ENCODE assay signal across 8 cellular contexts in genomic region chr9:129884220-129885017, GRCh38. TPM values are rescaled to one million over a fixed set of nuclear protein-coding genes. Genes with fewer than 3 reads are reported as not detected.
DNase-seq lines count a peak whose midpoint lies in the region; ATAC-seq, FAIRE-seq and TF ChIP-seq lines count a peak whose summit lies in the region.

No MANE protein-coding gene starts in this region.

- H3K4me1 Mint-ChIP-seq in T-cell: peaks cover 51 to 61% (median 57%) of the 10 kb centered on the region in 3 donors

- WGBS in psoas muscle, 3 donors: 19 to 21% (median 21%) methylated on average over 24 of the region's 24 CpGs

- TF ChIP-seq CTCF in right atrium auricular region (IDR thresholded peaks at IDR 0.05): no peak
- no peak for TF ChIP-seq CTCF in psoas muscle (IDR thresholded peaks at IDR 0.05)

- no peaks in the 10 kb centered on the region for H3K9me3 Mint-ChIP-seq in T-cell

- H3K27me3 Mint-ChIP-seq in T-cell: no peaks in the 10 kb centered on the region

- no peak for FAIRE-seq in urothelium cell line (lab: Jason Lieb, UNC)

- peaks cover 0 to 42% of the 10 kb centered on the region in 2 donors for H3K4me1 ChIP-seq in right atrium auricular region
- peaks cover 18% of the 10 kb centered on the region for H3K4me1 ChIP-seq in psoas muscle

- POLR2A ChIA-PET in T-cell (lab: Charles Lee): interaction anchor here (0.5 to 0.6 kb wide), 2 partner anchors 228 to 259 kb away, joined by 3 to 4 read pairs; partner anchors contain the start of gene NTMT1 (in 1 of the 2)

- CTCF ChIA-PET in T-cell (lab: Charles Lee): interaction anchor here (0.5 to 1.6 kb wide), 9 partner anchors 11 to 79 kb away, joined by 3 to 6 read pairs (median 4); no protein-coding TSS in a partner anchor

- H3K9me3 ChIP-seq in right atrium auricular region (no peaks in the 10 kb centered on the region), psoas muscle (no peaks in the 10 kb centered on the region)

- ATAC-seq in HG02571 (IDR thresholded peaks at IDR 0.05; ENCODE audit: unreplicated experiment) (peak; percentile 43), T-cell (replicated peaks in 1 of 4) (peak; percentile 55 to 72 (median 64)), psoas muscle (peak; percentile 69 to 84 (median 74))

- intact Hi-C loops in psoas muscle (cut with DNase I): loop anchor here (2.0 to 10.0 kb wide), 5 partner anchors 158 to 353 kb away; partner anchors contain the start of genes FNBP1 (in 1 of the 2) and GPR107 (in 1 of the 2)

- H3K36me3 ChIP-seq in right atrium auricular region (no peaks in the 10 kb centered on the region), psoas muscle (ENCODE audit: insufficient read depth in 1 of 2, low read depth in 1 of 2) (peaks cover 0 to 45% of the 10 kb centered on the region in 2 donors)

- H3K4me3 ChIP-seq in right atrium auricular region (peak overlapping the region; percentile 18 to 43), psoas muscle (peak overlapping the region; percentile 55)

- H3K36me3 Mint-ChIP-seq in T-cell: peaks cover 12% of the 10 kb centered on the region

- DNase-seq in GM04503 (ENCODE audit: low read depth) (peak; percentile 22), NCI-H1417 (lab: John Stamatoyannopoulos, UW) (peak; percentile 80 to 96 (median 93)), T-cell (peak; percentile 92 to 99 (median 97)), amniotic epithelial cell (ENCODE audit: low read depth) (peak; percentile 76), right atrium auricular region (ENCODE audit: low spot score) (peak; percentile 87), psoas muscle (peak; percentile 89 to 92), urothelium cell line (ENCODE audit: low spot score) (peak; percentile 75)

- H3K27me3 ChIP-seq in right atrium auricular region (no peaks in the 10 kb centered on the region), psoas muscle (ENCODE audit: insufficient read depth in 3 of 3, low read length in 2 of 3) (no peaks in the 10 kb centered on the region)

- H3K27ac ChIP-seq in right atrium auricular region (peak overlapping the region; percentile 68), psoas muscle (peak overlapping the region; percentile 66)

- peak overlapping the region; percentile 98 to 99 for H3K27ac Mint-ChIP-seq in T-cell

- peak overlapping the region; percentile 83 to 95 (median 85) for H3K4me3 Mint-ChIP-seq in T-cell

RNA-seq across cellular contexts. Expression of gene USP20, which starts 49.2 kb away (rescaled TPM):
- total RNA-seq in T-cell (100 to 1,000 TPM; 105 to 140 (median 125) TPM), right atrium auricular region (10 to 100 TPM; 12.9 to 14.5 TPM), psoas muscle (10 to 100 TPM; 12.6 to 18.4 (median 16.5) TPM)
- polyA plus RNA-seq in psoas muscle: 10 to 100 TPM in 2 of 3 donors, 1 to 10 TPM in 1; 9.5 to 16.2 (median 11.1) TPM

RNA-seq across cellular contexts. Expression of gene C9orf78, which starts 49.3 kb away (rescaled TPM):
- total RNA-seq in T-cell: 100 to 1,000 TPM in 1 of 5 donors, 10 to 100 TPM in 4; 80.5 to 112 (median 90.2) TPM
- total RNA-seq in right atrium auricular region: 10 to 100 TPM; 43.1 to 67.2 TPM
- total RNA-seq in psoas muscle: 10 to 100 TPM; 37.1 to 53.2 (median 44.5) TPM
- polyA plus RNA-seq in psoas muscle: 100 to 1,000 TPM in 1 of 3 donors, 10 to 100 TPM in 2; 73.0 to 157 (median 98.0) TPM

Comparison
In these comparisons a context has a peak if more than half of its experiments do, and no peak if none do; other contexts are left out.
1. Peak in every context shown above with its lines: DNase-seq, ATAC-seq, H3K4me3 ChIP-seq and H3K27ac ChIP-seq.
2. DNase-seq: peak in every context shown above with its lines; median percentile 97 in T-cell; 93 in NCI-H1417; 90 in psoas muscle; 87 in right atrium auricular region; 76 in amniotic epithelial cell; 75 in urothelium cell line; 22 in GM04503.
3. RNA of gene USP20, which starts 49.2 kb away (total RNA-seq): 105 to 140 TPM in T-cell; 12.6 to 18.4 TPM in psoas muscle and 12.9 to 14.5 TPM in right atrium auricular region; every median in the first group is over 4 times any median in the second.